In the genomic region with DNA sequence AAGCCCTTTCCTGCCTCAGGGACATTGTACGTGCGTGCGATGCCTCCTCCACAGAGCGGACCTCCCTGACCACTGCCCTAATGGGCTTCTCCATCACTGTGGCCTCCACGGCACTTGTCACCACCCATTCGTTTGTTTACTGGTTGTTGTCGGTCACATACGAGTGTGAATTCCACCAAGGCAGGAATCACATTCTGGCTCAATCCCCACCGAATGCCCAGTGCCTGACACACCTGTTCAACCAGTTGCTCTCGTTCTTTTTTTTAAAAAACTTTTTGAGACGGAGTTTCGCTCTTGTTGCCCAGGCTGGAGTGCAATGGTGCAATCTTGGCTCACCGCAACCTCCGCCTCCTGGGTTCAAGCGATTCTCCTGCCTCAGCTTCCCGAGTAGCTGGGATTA, we compare ENCODE assay signal across 8 cellular contexts. TPM values are rescaled to one million over a fixed set of nuclear protein-coding genes. Genes with fewer than 3 reads are reported as not detected.
A peak's percentile ranks its signal among the peaks of the same experiment; 100 is the strongest.
DNase-seq lines count a peak whose midpoint lies in the region; ATAC-seq and TF ChIP-seq lines count a peak whose summit lies in the region.
"Not testable (repeated sequence)": the region's sequence is repeated elsewhere in the genome, so short reads cannot be mapped to it uniquely, and the experiment has no call there.
"Had no signal": no experiment of that assay in that cellular context is flagged by ENCODE, and none has a peak within 500 bp of the region (broad histone marks: within the 10 kb centered on the region; RNA-seq: fewer than 3 reads in every experiment).

No MANE protein-coding gene starts in this region.

- not testable (repeated sequence) for H3K27ac Mint-ChIP-seq in Calu3 (ENCODE audit: unreplicated experiment); T-helper 1 cell treated with Interleukin-12 subunit alpha and Interleukin-12 subunit beta and Interleukin-4 antibody, amounts not matched to agents 30 μg/mL and 1 μg/mL, for 36 hours; activated CD8-positive, alpha-beta T cell treated with anti-CD3 and anti-CD28 coated beads, Interleukin-2, amount 10 ng/mL, durations not matched to agents 7 days and 5 days; mesothelial cell of epicardium; osteocyte (ENCODE audit: unreplicated experiment)
- peak overlapping the region; percentile 46 for H3K27ac Mint-ChIP-seq in activated naive CD8-positive, alpha-beta T cell
- H3K27ac Mint-ChIP-seq in effector memory CD8-positive, alpha-beta T cell = peak overlapping the region; percentile 89 to 91

- POLR2A ChIA-PET in activated CD8-positive, alpha-beta T cell treated with anti-CD3 and anti-CD28 coated beads, Interleukin-2, amount 10 ng/mL, durations not matched to agents 7 days and 5 days (lab: Charles Lee) = not testable (repeated sequence)

- H3K27me3 Mint-ChIP-seq in Calu3 (ENCODE audit: unreplicated experiment) = peaks cover 51% of the 10 kb centered on the region
- peaks cover 20% of the 10 kb centered on the region for H3K27me3 Mint-ChIP-seq in T-helper 1 cell treated with Interleukin-12 subunit alpha and Interleukin-12 subunit beta and Interleukin-4 antibody, amounts not matched to agents 30 μg/mL and 1 μg/mL, for 36 hours (ENCODE audit: low read depth)
- H3K27me3 Mint-ChIP-seq in activated CD8-positive, alpha-beta T cell treated with anti-CD3 and anti-CD28 coated beads, Interleukin-2, amount 10 ng/mL, durations not matched to agents 7 days and 5 days (ENCODE audit: low read depth) = peaks cover 20% of the 10 kb centered on the region
- not testable (repeated sequence) for H3K27me3 Mint-ChIP-seq in activated naive CD8-positive, alpha-beta T cell; effector memory CD8-positive, alpha-beta T cell
- peaks cover 51% of the 10 kb centered on the region for H3K27me3 Mint-ChIP-seq in mesothelial cell of epicardium (ENCODE audit: low read depth)
- H3K27me3 Mint-ChIP-seq in osteocyte (ENCODE audit: unreplicated experiment) = peaks cover 23% of the 10 kb centered on the region

- DNase-seq in Calu3; activated CD8-positive, alpha-beta T cell treated with anti-CD3 and anti-CD28 coated beads, Interleukin-2, amount 10 ng/mL, durations not matched to agents 7 days and 5 days; effector memory CD8-positive, alpha-beta T cell; mesothelial cell of epicardium (ENCODE audit: low spot score in 2 of 2, unreplicated experiment in 2 of 2); osteocyte (ENCODE audit: extremely low spot score, unreplicated experiment): not testable (repeated sequence)

- H3K4me1 Mint-ChIP-seq in Calu3 (ENCODE audit: low read depth, unreplicated experiment) = not testable (repeated sequence)
- peaks cover 12% of the 10 kb centered on the region for H3K4me1 Mint-ChIP-seq in T-helper 1 cell treated with Interleukin-12 subunit alpha and Interleukin-12 subunit beta and Interleukin-4 antibody, amounts not matched to agents 30 μg/mL and 1 μg/mL, for 36 hours (ENCODE audit: low read depth)
- H3K4me1 Mint-ChIP-seq in activated CD8-positive, alpha-beta T cell treated with anti-CD3 and anti-CD28 coated beads, Interleukin-2, amount 10 ng/mL, durations not matched to agents 7 days and 5 days (ENCODE audit: low read depth) = peaks cover 38% of the 10 kb centered on the region
- peaks cover 21% of the 10 kb centered on the region for H3K4me1 Mint-ChIP-seq in activated naive CD8-positive, alpha-beta T cell (ENCODE audit: low read depth)
- peaks cover 15 to 24% of the 10 kb centered on the region in 2 donors for H3K4me1 Mint-ChIP-seq in effector memory CD8-positive, alpha-beta T cell (ENCODE audit: low read depth in 2 of 2)
- H3K4me1 Mint-ChIP-seq in mesothelial cell of epicardium (peaks cover 20% of the 10 kb centered on the region), osteocyte (ENCODE audit: unreplicated experiment) (peaks cover 17% of the 10 kb centered on the region)

- not testable (repeated sequence) for BruUV-seq in Calu3 (replicated peaks; lab: Mats Ljungman, UMichigan)

- CTCF ChIA-PET in Calu3 (lab: Charles Lee); activated CD8-positive, alpha-beta T cell treated with anti-CD3 and anti-CD28 coated beads, Interleukin-2, amount 10 ng/mL, durations not matched to agents 7 days and 5 days (lab: Charles Lee): not testable (repeated sequence)

- peak overlapping the region; percentile 98 for H3K4me3 Mint-ChIP-seq in Calu3 (ENCODE audit: low read depth, unreplicated experiment)
- peak overlapping the region; percentile 85 for H3K4me3 Mint-ChIP-seq in T-helper 1 cell treated with Interleukin-12 subunit alpha and Interleukin-12 subunit beta and Interleukin-4 antibody, amounts not matched to agents 30 μg/mL and 1 μg/mL, for 36 hours
- peak overlapping the region; percentile 83 for H3K4me3 Mint-ChIP-seq in activated CD8-positive, alpha-beta T cell treated with anti-CD3 and anti-CD28 coated beads, Interleukin-2, amount 10 ng/mL, durations not matched to agents 7 days and 5 days
- H3K4me3 Mint-ChIP-seq in activated naive CD8-positive, alpha-beta T cell = peak overlapping the region; percentile 90
- peak overlapping the region; percentile 87 to 90 for H3K4me3 Mint-ChIP-seq in effector memory CD8-positive, alpha-beta T cell
- H3K4me3 Mint-ChIP-seq in mesothelial cell of epicardium = peak overlapping the region; percentile 89
- H3K4me3 Mint-ChIP-seq in osteocyte (ENCODE audit: unreplicated experiment) = peak overlapping the region; percentile 58

- not testable (repeated sequence) for ATAC-seq in activated CD8-positive, alpha-beta T cell treated with anti-CD3 and anti-CD28 coated beads, Interleukin-2, amount 10 ng/mL, durations not matched to agents 7 days and 5 days; effector memory CD8-positive, alpha-beta T cell (replicated peaks)

- H3K9me3 Mint-ChIP-seq in Calu3 (ENCODE audit: low read depth, unreplicated experiment); T-helper 1 cell treated with Interleukin-12 subunit alpha and Interleukin-12 subunit beta and Interleukin-4 antibody, amounts not matched to agents 30 μg/mL and 1 μg/mL, for 36 hours; activated CD8-positive, alpha-beta T cell treated with anti-CD3 and anti-CD28 coated beads, Interleukin-2, amount 10 ng/mL, durations not matched to agents 7 days and 5 days (ENCODE audit: insufficient read depth); activated naive CD8-positive, alpha-beta T cell (ENCODE audit: low read depth); effector memory CD8-positive, alpha-beta T cell; mesothelial cell of epicardium; osteocyte (ENCODE audit: unreplicated experiment): not testable (repeated sequence)

- H3K36me3 Mint-ChIP-seq in Calu3 (ENCODE audit: insufficient read depth, unreplicated experiment) = peaks cover 58% of the 10 kb centered on the region
- not testable (repeated sequence) for H3K36me3 Mint-ChIP-seq in T-helper 1 cell treated with Interleukin-12 subunit alpha and Interleukin-12 subunit beta and Interleukin-4 antibody, amounts not matched to agents 30 μg/mL and 1 μg/mL, for 36 hours (ENCODE audit: low read depth); activated CD8-positive, alpha-beta T cell treated with anti-CD3 and anti-CD28 coated beads, Interleukin-2, amount 10 ng/mL, durations not matched to agents 7 days and 5 days (ENCODE audit: low read depth); activated naive CD8-positive, alpha-beta T cell; effector memory CD8-positive, alpha-beta T cell (ENCODE audit: insufficient read depth); mesothelial cell of epicardium; osteocyte (ENCODE audit: unreplicated experiment)

- TF ChIP-seq CTCF in Calu3 (IDR thresholded peaks at IDR 0.05; ENCODE audit: unreplicated experiment); mesothelial cell of epicardium (IDR thresholded peaks at IDR 0.05; ENCODE audit: unreplicated experiment); osteocyte (IDR thresholded peaks at IDR 0.05): not testable (repeated sequence)

- intact Hi-C loops in Calu3 (cut with micrococcal nuclease; ENCODE audit: unreplicated experiment) = not testable (repeated sequence)

RNA-seq across cellular contexts. Expression of a gene that starts 1.0 kb away (rescaled TPM):
- total RNA-seq in Calu3 (2022) (18.6 and 22.5 TPM in 2 replicates), mesothelial cell of epicardium (20.6 to 22.8 TPM (median 21.9 TPM) in 3 replicates), osteocyte (19.4 and 19.9 TPM in 2 replicates)
- 10 to 100 TPM; 16.9 to 19.4 TPM for total RNA-seq in activated CD8-positive, alpha-beta T cell treated with anti-CD3 and anti-CD28 coated beads, Interleukin-2, amount 10 ng/mL, durations not matched to agents 7 days and 5 days

RNA-seq across cellular contexts. Expression of a gene that starts 7.1 kb away (rescaled TPM):
- total RNA-seq in Calu3 (2022) = 88.3 and 90.5 TPM in 2 replicates
- 10 to 100 TPM; 36.1 to 39.0 TPM for total RNA-seq in activated CD8-positive, alpha-beta T cell treated with anti-CD3 and anti-CD28 coated beads, Interleukin-2, amount 10 ng/mL, durations not matched to agents 7 days and 5 days
- 46.1 to 51.2 TPM (median 46.5 TPM) in 3 replicates for total RNA-seq in mesothelial cell of epicardium
- total RNA-seq in osteocyte = 57.6 and 62.1 TPM in 2 replicates

RNA-seq across cellular contexts. Expression of a gene that starts 11.0 kb away (rescaled TPM):
- total RNA-seq in Calu3 (2022) (102 and 114 TPM in 2 replicates), mesothelial cell of epicardium (69.4 to 79.9 TPM (median 72.5 TPM) in 3 replicates), osteocyte (109 and 116 TPM in 2 replicates)
- total RNA-seq in activated CD8-positive, alpha-beta T cell treated with anti-CD3 and anti-CD28 coated beads, Interleukin-2, amount 10 ng/mL, durations not matched to agents 7 days and 5 days = 10 to 100 TPM; 80.4 to 86.4 TPM

RNA-seq across cellular contexts. Expression of a gene that starts 14.4 kb away (rescaled TPM):
- 1.3 and 4.6 TPM in 2 replicates for total RNA-seq in Calu3 (2022)
- 1 to 10 TPM; 5.9 to 7.3 TPM for total RNA-seq in activated CD8-positive, alpha-beta T cell treated with anti-CD3 and anti-CD28 coated beads, Interleukin-2, amount 10 ng/mL, durations not matched to agents 7 days and 5 days
- total RNA-seq in mesothelial cell of epicardium = 0.18 to 0.85 TPM (median 0.23 TPM) in 3 replicates
- total RNA-seq in osteocyte = 0.32 and 0.44 TPM in 2 replicates
- total RNA-seq: LHCN-M2 had no signal

RNA-seq across cellular contexts. Expression of a gene that starts 15.8 kb away (rescaled TPM):
- total RNA-seq in Calu3 (2022) (2.4 and 2.6 TPM in 2 replicates), mesothelial cell of epicardium (5.9 to 6.1 TPM (median 6.0 TPM) in 3 replicates), osteocyte (3.6 and 5.4 TPM in 2 replicates)
- 1 to 10 TPM; 1.4 to 1.9 TPM for total RNA-seq in activated CD8-positive, alpha-beta T cell treated with anti-CD3 and anti-CD28 coated beads, Interleukin-2, amount 10 ng/mL, durations not matched to agents 7 days and 5 days
